In genomic region chr5:152264656-152265055, GRCh38 we compare ENCODE assay signal across 16 cellular contexts.
DNase-seq lines count a peak whose midpoint lies in the region; ATAC-seq and TF ChIP-seq lines count a peak whose summit lies in the region.
"Had no signal": no experiment of that assay in that cellular context is flagged by ENCODE, and none has a peak within 500 bp of the region (broad histone marks: within the 10 kb centered on the region; RNA-seq: fewer than 3 reads in every experiment).

No MANE protein-coding gene starts in this region.

- H3K9me2 ChIP-seq in PC-3 (replicated peaks; ENCODE audit: low read length) = no peaks in the 10 kb centered on the region

- dilution Hi-C loops in mammary epithelial cell (cut with HindIII; ENCODE audit: low sequenced_read_pairs) = loop anchor here (5.0 kb wide), 1 partner anchor 88 kb away; no protein-coding TSS in a partner anchor

- no peaks in the 10 kb centered on the region for H3F3A ChIP-seq in PC-3 (ENCODE audit: low read length, unreplicated experiment)
- H3F3A ChIP-seq in neural progenitor cell (ENCODE audit: low read depth) = peaks cover 10% of the 10 kb centered on the region

- no peak for ATAC-seq in PC-3

- TF ChIP-seq CTCF in MCF 10A (IDR thresholded peaks at IDR 0.05; ENCODE audit: unreplicated experiment) = no peak
- no peak for TF ChIP-seq CTCF in mammary epithelial cell (conservative IDR thresholded peaks at IDR 0.05 in 1 of 2, IDR thresholded peaks at IDR 0.05 in 1 of 2; ENCODE audit: extremely low read depth in 1 of 2, insufficient read depth in 1 of 2, low read depth in 1 of 2, low read length in 2 of 2)
- no peak for TF ChIP-seq CTCF in PC-3 (conservative IDR thresholded peaks at IDR 0.05; ENCODE audit: low read depth, low read length)
- no peak for TF ChIP-seq CTCF in neural progenitor cell (IDR thresholded peaks at IDR 0.05)

- H3K9ac ChIP-seq in mammary epithelial cell (ENCODE audit: insufficient read depth, low read length) (no peak overlapping the region), PC-3 (ENCODE audit: low read length) (no peak overlapping the region), neural progenitor cell (no peak overlapping the region)
- H3K9ac ChIP-seq: BLaER1 treated with 17β-estradiol and CSF1 and Interleukin-3, amounts not matched to agents 10 nM and 100 nM had no signal

- intact Hi-C loops in MCF 10A (cut with micrococcal nuclease) (no loop called here), mammary epithelial cell (cut with micrococcal nuclease) (loop anchor here (1.0 kb wide), 1 partner anchor 33 kb away; no protein-coding TSS in a partner anchor), PC-3 (cut with micrococcal nuclease) (no loop called here)

- H3K4me2 ChIP-seq in mammary epithelial cell (ENCODE audit: insufficient read depth, low read depth, low read length) = no peak overlapping the region
- no peak overlapping the region for H3K4me2 ChIP-seq in PC-3 (ENCODE audit: low read length)
- H3K4me2 ChIP-seq in neural progenitor cell = no peak overlapping the region
- H3K4me2 ChIP-seq: BLaER1 treated with 17β-estradiol and CSF1 and Interleukin-3, amounts not matched to agents 10 nM and 100 nM had no signal

- H4K20me1 ChIP-seq in mammary epithelial cell (ENCODE audit: insufficient read depth, low read length) = no peaks in the 10 kb centered on the region
- no peaks in the 10 kb centered on the region for H4K20me1 ChIP-seq in PC-3 (ENCODE audit: low read length)
- H4K20me1 ChIP-seq in neural progenitor cell (ENCODE audit: low read depth) = no peaks in the 10 kb centered on the region
- H4K20me1 ChIP-seq: BLaER1 treated with 17β-estradiol and CSF1 and Interleukin-3, amounts not matched to agents 10 nM and 100 nM had no signal

- H3K36me3 ChIP-seq in mammary epithelial cell (ENCODE audit: insufficient read depth, low read length) (no peaks in the 10 kb centered on the region), PC-3 (ENCODE audit: low read depth, low read length) (no peaks in the 10 kb centered on the region), neural progenitor cell (no peaks in the 10 kb centered on the region)
- H3K36me3 ChIP-seq: BLaER1 treated with 17β-estradiol and CSF1 and Interleukin-3, amounts not matched to agents 10 nM and 100 nM had no signal

- in situ Hi-C loops in mammary epithelial cell (cut with MboI; ENCODE audit: low sequenced_read_pairs in 2 of 2) = no loop called here

- H3K36me3 Mint-ChIP-seq in MCF 10A (ENCODE audit: insufficient read depth, unreplicated experiment) (no peaks in the 10 kb centered on the region), neural progenitor cell (no peaks in the 10 kb centered on the region)
- H3K36me3 Mint-ChIP-seq: CD4-positive, CD25-positive, alpha-beta regulatory T cell had no signal

- H3K4me3 Mint-ChIP-seq in MCF 10A (ENCODE audit: unreplicated experiment) (no peak overlapping the region), neural progenitor cell (no peak overlapping the region)
- H3K4me3 Mint-ChIP-seq: CD4-positive, CD25-positive, alpha-beta regulatory T cell; HFFc6 had no signal

- no peaks in the 10 kb centered on the region for H3K79me2 ChIP-seq in mammary epithelial cell (ENCODE audit: insufficient read depth, low read length)
- no peaks in the 10 kb centered on the region for H3K79me2 ChIP-seq in PC-3 (ENCODE audit: low read length)
- H3K79me2 ChIP-seq in neural progenitor cell (ENCODE audit: low read depth) = no peaks in the 10 kb centered on the region

- DNase-seq in MCF 10A (ENCODE audit: unreplicated experiment) (peak; percentile 43), mammary epithelial cell (no peak), PC-3 (peak; percentile 53), kidney tubule cell (ENCODE audit: low spot score) (peak; percentile 5), T-helper 2 cell (no peak), neural progenitor cell (ENCODE audit: low spot score) (no peak)
- no peak for DNase-seq in activated T-cell treated with anti-CD3 and anti-CD28 coated beads, Interleukin-2, amount 50 U/mL, for 48 hours
- DNase-seq in activated CD4-positive, CD25-positive, alpha-beta regulatory T cell (lab: John Stamatoyannopoulos, UW) = no peak
- DNase-seq: 8988T; ACHN; CD4-positive, CD25-positive, alpha-beta regulatory T cell; DND-41; GF-D8; HCEC 1CT; HFFc6 had no signal

- H3K9me3 Mint-ChIP-seq in MCF 10A (ENCODE audit: unreplicated experiment) (no peaks in the 10 kb centered on the region), neural progenitor cell (peaks cover 3% of the 10 kb centered on the region)
- H3K9me3 Mint-ChIP-seq: CD4-positive, CD25-positive, alpha-beta regulatory T cell had no signal

- H2AFZ ChIP-seq in mammary epithelial cell (ENCODE audit: low read depth, low read length) = no peak overlapping the region
- H2AFZ ChIP-seq in PC-3 (ENCODE audit: low read length) = no peak overlapping the region
- H2AFZ ChIP-seq in neural progenitor cell (replicated peaks) = no peak overlapping the region

- POLR2A ChIA-PET in MCF 10A (lab: Yijun Ruan, JAX) = interaction anchor here (0.6 kb wide), 1 partner anchor 488 kb away, joined by 3 read pairs; no protein-coding TSS in a partner anchor
- POLR2A ChIA-PET in PC-3 (lab: Charles Lee; ENCODE audit: unreplicated experiment) = no interaction called here

- H3K9me3 ChIP-seq in mammary epithelial cell (replicated peaks; ENCODE audit: insufficient read depth, low read length) (no peaks in the 10 kb centered on the region), PC-3 (ENCODE audit: low read length) (no peaks in the 10 kb centered on the region), neural progenitor cell (ENCODE audit: low read depth) (no peaks in the 10 kb centered on the region)
- H3K9me3 ChIP-seq: BLaER1 treated with 17β-estradiol and CSF1 and Interleukin-3, amounts not matched to agents 10 nM and 100 nM had no signal

- H3K27me3 ChIP-seq in mammary epithelial cell (ENCODE audit: insufficient read depth, low read length) (no peaks in the 10 kb centered on the region), PC-3 (ENCODE audit: low read length) (peaks cover 3% of the 10 kb centered on the region; the same call in 1 of the 2 replicates), neural progenitor cell (peaks cover 57% of the 10 kb centered on the region)
- H3K27me3 ChIP-seq: BLaER1 treated with 17β-estradiol and CSF1 and Interleukin-3, amounts not matched to agents 10 nM and 100 nM had no signal

- H3K4me3 ChIP-seq in mammary epithelial cell (replicated peaks in 1 of 3; ENCODE audit: insufficient read depth in 1 of 3, low read depth in 2 of 3, low read length in 3 of 3) (no peak overlapping the region), PC-3 (ENCODE audit: low read length) (no peak overlapping the region), neural progenitor cell (no peak overlapping the region)
- H3K4me3 ChIP-seq: BLaER1 treated with 17β-estradiol and CSF1 and Interleukin-3, amounts not matched to agents 10 nM and 100 nM had no signal

- H3K27ac ChIP-seq in mammary epithelial cell (ENCODE audit: insufficient read depth, low read depth, low read length) (no peak overlapping the region), PC-3 (ENCODE audit: low read length) (no peak overlapping the region), neural progenitor cell (no peak overlapping the region)
- H3K27ac ChIP-seq: BLaER1 treated with 17β-estradiol and CSF1 and Interleukin-3, amounts not matched to agents 10 nM and 100 nM had no signal

- CTCF ChIA-PET in MCF 10A (lab: Yijun Ruan, JAX) (interaction anchor here (0.6 kb wide), 1 partner anchor 125 kb away, joined by 3 read pairs; no protein-coding TSS in a partner anchor), mammary epithelial cell (lab: Charles Lee; ENCODE audit: low non-redundant PET) (no interaction called here), PC-3 (lab: Charles Lee) (no interaction called here)

- 40% methylated on average over 3 of the region's 3 CpGs for WGBS in mammary epithelial cell (ENCODE audit: low coverage, missing lambda C conversion rate)

- H3K4me1 ChIP-seq in mammary epithelial cell (ENCODE audit: insufficient read depth, low read length) (no peaks in the 10 kb centered on the region), PC-3 (ENCODE audit: insufficient read depth, low read length) (peaks cover 7% of the 10 kb centered on the region; the same call in 1 of the 2 replicates), neural progenitor cell (peaks cover 12% of the 10 kb centered on the region)

- H3K27ac Mint-ChIP-seq in MCF 10A (ENCODE audit: low read depth, unreplicated experiment) = no peak overlapping the region
- no peak overlapping the region for H3K27ac Mint-ChIP-seq in neural progenitor cell
- H3K27ac Mint-ChIP-seq: CD4-positive, CD25-positive, alpha-beta regulatory T cell; HFFc6 had no signal

- H3K4me1 Mint-ChIP-seq in MCF 10A (ENCODE audit: insufficient read depth, unreplicated experiment) = peaks cover 5% of the 10 kb centered on the region
- H3K4me1 Mint-ChIP-seq in neural progenitor cell = peaks cover 8% of the 10 kb centered on the region
- H3K4me1 Mint-ChIP-seq: CD4-positive, CD25-positive, alpha-beta regulatory T cell had no signal

- BruUV-seq in MCF 10A (replicated peaks; lab: Mats Ljungman, UMichigan) (no TSS peak), mammary epithelial cell (replicated peaks; lab: Mats Ljungman, UMichigan) (no TSS peak), PC-3 (replicated peaks; lab: Mats Ljungman, UMichigan) (no TSS peak)

- H3K27me3 Mint-ChIP-seq in MCF 10A (ENCODE audit: insufficient read depth, unreplicated experiment) (peaks cover 20% of the 10 kb centered on the region), neural progenitor cell (ENCODE audit: insufficient read depth, low read depth) (no peaks in the 10 kb centered on the region)
- H3K27me3 Mint-ChIP-seq: CD4-positive, CD25-positive, alpha-beta regulatory T cell had no signal

Comparison
In these comparisons a context has a peak if more than half of its experiments do, and no peak if none do; other contexts are left out.
1. DNase-seq: peak in MCF 10A (single experiment), PC-3 (single experiment) and kidney tubule cell (single experiment); none in mammary epithelial cell (single experiment), activated T-cell treated with anti-CD3 and anti-CD28 coated beads, Interleukin-2, amount 50 U/mL, for 48 hours (0 of 2), activated CD4-positive, CD25-positive, alpha-beta regulatory T cell (0 of 4), T-helper 2 cell (0 of 5) and neural progenitor cell (single experiment).